8 cellular contexts compared by ENCODE assay signal in genomic region chr11:34358258-34358665, GRCh38. TPM values are rescaled to one million over a fixed set of nuclear protein-coding genes. Genes with fewer than 3 reads are reported as not detected.
DNase-seq lines count a peak whose midpoint lies in the region; ATAC-seq and TF ChIP-seq lines count a peak whose summit lies in the region.

No MANE protein-coding gene starts in this region.

- intact Hi-C loops in Calu3 (cut with micrococcal nuclease; ENCODE audit: unreplicated experiment) = loop anchor here (2.0 to 10.0 kb wide), 4 partner anchors 96 to 501 kb away; partner anchors contain the start of gene CAPRIN1
- intact Hi-C loops in activated CD4-positive, alpha-beta memory T cell treated with anti-CD3 and anti-CD28 coated beads for 36 hours (cut with micrococcal nuclease) = loop anchor here (1.0 to 5.0 kb wide), 8 partner anchors 113 to 585 kb away; partner anchors contain the start of genes CAPRIN1 and NAT10

- no peaks in the 10 kb centered on the region for H3K9me3 Mint-ChIP-seq in Calu3 (ENCODE audit: low read depth, unreplicated experiment)
- H3K9me3 Mint-ChIP-seq in activated CD4-positive, alpha-beta memory T cell treated with anti-CD3 and anti-CD28 coated beads for 36 hours = no peaks in the 10 kb centered on the region

- TF ChIP-seq CTCF in Calu3 (IDR thresholded peaks at IDR 0.05; ENCODE audit: unreplicated experiment) = no peak

- CTCF ChIA-PET in Calu3 (lab: Charles Lee) = interaction anchor here (1.0 to 3.9 kb wide), 8 partner anchors 12 to 203 kb away, joined by 4 to 37 read pairs (median 6); no protein-coding TSS in a partner anchor
- CTCF ChIA-PET in activated CD4-positive, alpha-beta memory T cell treated with anti-CD3 and anti-CD28 coated beads for 36 hours (lab: Charles Lee) = interaction anchor here (0.8 to 7.1 kb wide), 19 partner anchors 89 to 370 kb away, joined by 3 to 167 read pairs (median 5); partner anchors contain the start of gene NAT10

- no TSS peak for BruUV-seq in Calu3 (replicated peaks; lab: Mats Ljungman, UMichigan)

- peak overlapping the region; percentile 82 for H3K27ac Mint-ChIP-seq in Calu3 (ENCODE audit: unreplicated experiment)
- H3K27ac Mint-ChIP-seq in activated CD4-positive, alpha-beta memory T cell treated with anti-CD3 and anti-CD28 coated beads for 36 hours = no peak overlapping the region

- H3K27me3 Mint-ChIP-seq in Calu3 (ENCODE audit: unreplicated experiment) = no peaks in the 10 kb centered on the region
- peaks cover 37% of the 10 kb centered on the region for H3K27me3 Mint-ChIP-seq in activated CD4-positive, alpha-beta memory T cell treated with anti-CD3 and anti-CD28 coated beads for 36 hours

- DNase-seq in Calu3 = peak; percentile 83
- DNase-seq in NCI-H146 treated with DMSO at 0.1 percent for 48 hours (lab: John Stamatoyannopoulos, UW; ENCODE audit: unreplicated experiment) = peak; percentile 78
- DNase-seq in activated CD4-positive, alpha-beta memory T cell treated with anti-CD3 and anti-CD28 coated beads for 36 hours = no peak
- peak; percentile 64 for DNase-seq in globus pallidus (ENCODE audit: low spot score)
- DNase-seq in nucleus accumbens (lab: John Stamatoyannopoulos, UW) = peak in 29 of 56 donors; percentile 13 to 76 (median 53)
- DNase-seq in dedifferentiated amniotic fluid mesenchymal stem cell (ENCODE audit: extremely low spot score) = no peak
- DNase-seq in T-helper 9 cell = no peak

- ATAC-seq in GM21529 (IDR thresholded peaks at IDR 0.05; ENCODE audit: unreplicated experiment) = peak; percentile 4

- peaks cover 46% of the 10 kb centered on the region for H3K36me3 Mint-ChIP-seq in Calu3 (ENCODE audit: insufficient read depth, unreplicated experiment)
- peaks cover 1% of the 10 kb centered on the region for H3K36me3 Mint-ChIP-seq in activated CD4-positive, alpha-beta memory T cell treated with anti-CD3 and anti-CD28 coated beads for 36 hours

- POLR2A ChIA-PET in activated CD4-positive, alpha-beta memory T cell treated with anti-CD3 and anti-CD28 coated beads for 36 hours (lab: Charles Lee) = interaction anchor here (0.8 to 1.9 kb wide), 6 partner anchors 10 to 253 kb away, joined by 3 to 10 read pairs (median 4); partner anchors contain the start of gene NAT10

- H3K4me3 Mint-ChIP-seq in Calu3 (ENCODE audit: low read depth, unreplicated experiment) = peak overlapping the region; percentile 82
- peak overlapping the region; percentile 77 for H3K4me3 Mint-ChIP-seq in activated CD4-positive, alpha-beta memory T cell treated with anti-CD3 and anti-CD28 coated beads for 36 hours

- peaks cover 40% of the 10 kb centered on the region for H3K4me1 Mint-ChIP-seq in Calu3 (ENCODE audit: low read depth, unreplicated experiment)
- H3K4me1 Mint-ChIP-seq in activated CD4-positive, alpha-beta memory T cell treated with anti-CD3 and anti-CD28 coated beads for 36 hours (ENCODE audit: low read depth) = peaks cover 28% of the 10 kb centered on the region

RNA-seq across cellular contexts. Expression of gene ABTB2, which starts 0.5 kb away (rescaled TPM):
- total RNA-seq in Calu3 (2022) = 24.6 and 24.8 TPM in 2 replicates
- 1 to 10 TPM; 1.8 to 1.9 TPM for total RNA-seq in activated CD4-positive, alpha-beta memory T cell treated with anti-CD3 and anti-CD28 coated beads for 36 hours

Comparison
In these comparisons a context has a peak if more than half of its experiments do, and no peak if none do; other contexts are left out.
1. DNase-seq: peak in Calu3 (single experiment), NCI-H146 treated with DMSO at 0.1 percent for 48 hours (single experiment), globus pallidus (single experiment) and nucleus accumbens (29 of 56); none in activated CD4-positive, alpha-beta memory T cell treated with anti-CD3 and anti-CD28 coated beads for 36 hours (single experiment), dedifferentiated amniotic fluid mesenchymal stem cell (single experiment) and T-helper 9 cell (single experiment).